ENCODE assay signal across 22 cellular contexts in genomic region chr15:62600376-62600775, GRCh38.
"Had no signal": no experiment of that assay in that cellular context is flagged by ENCODE, and none has a peak within 500 bp of the region (broad histone marks: within the 10 kb centered on the region; RNA-seq: fewer than 3 reads in every experiment).

No MANE protein-coding gene starts in this region.

- H3K4me1 ChIP-seq: breast epithelium, testis had no signal

- H3K27me3 Mint-ChIP-seq: progenitor cell of endocrine pancreas had no signal

- H3K27ac Mint-ChIP-seq: progenitor cell of endocrine pancreas had no signal

- H3K4me2 ChIP-seq: hepatocyte had no signal

- ATAC-seq: left cardiac atrium had no signal

- DNase-seq: activated CD4-positive, alpha-beta T cell treated with anti-CD3 and anti-CD28 coated beads, Interleukin-2, amount 50 U/mL, for 1 hour; activated CD4-positive, CD25-positive, alpha-beta regulatory T cell treated with anti-CD3 and anti-CD28 coated beads, Interleukin-2, amount 50 U/mL, for 72 hours; activated CD8-positive, alpha-beta memory T cell treated with anti-CD3 and anti-CD28 coated beads, Interleukin-2, amount 50 U/mL, for 4 hours; activated effector memory CD4-positive, alpha-beta T cell treated with anti-CD3 and anti-CD28 coated beads, Interleukin-2, amount 50 U/mL, for 16 hours; activated naive CD4-positive, alpha-beta T cell treated with anti-CD3 and anti-CD28 coated beads, Interleukin-2, amount 50 U/mL, for 16 hours; activated T-cell treated with anti-CD3 and anti-CD28 coated beads, Interleukin-2, amount 50 U/mL, for 48 hours; aorta; cortex of kidney; left cardiac atrium; midbrain; occipital lobe; stimulated activated CD4-positive, alpha-beta T cell treated with anti-CD3 and anti-CD28 coated beads, Interleukin-15, amount 100 ng/mL, for 24 hours; stimulated activated CD4-positive, alpha-beta T cell treated with anti-CD3 and anti-CD28 coated beads, Interleukin-2, amount 100 ng/mL, for 48 hours; SW 1271; T-helper 2 cell; testis had no signal

- H3K9me3 ChIP-seq: breast epithelium, testis had no signal

- H3K27ac ChIP-seq: breast epithelium, hepatocyte, skin epidermis, testis, VCaP had no signal

- H3K4me3 ChIP-seq: breast epithelium, hepatocyte, lung, skin epidermis, testis had no signal

- H3K27me3 ChIP-seq: breast epithelium, hepatocyte, testis had no signal

- H3K36me3 ChIP-seq: breast epithelium had no signal

- H2AFZ ChIP-seq: hepatocyte had no signal
